ENCODE assay signal across 9 cellular contexts in genomic region chr10:124722812-124723783, GRCh38. TPM values are rescaled to one million over a fixed set of nuclear protein-coding genes. Genes with fewer than 3 reads are reported as not detected.
DNase-seq lines count a peak whose midpoint lies in the region; ATAC-seq and TF ChIP-seq lines count a peak whose summit lies in the region.
"Had no signal": no experiment of that assay in that cellular context is flagged by ENCODE, and none has a peak within 500 bp of the region (broad histone marks: within the 10 kb centered on the region; RNA-seq: fewer than 3 reads in every experiment).

No MANE protein-coding gene starts in this region.

- peak overlapping the region; percentile 96 for H3K27ac Mint-ChIP-seq in central memory CD8-positive, alpha-beta T cell (ENCODE audit: low read depth)
- H3K27ac Mint-ChIP-seq in natural killer cell treated with Interleukin-12 subunit alpha and Interleukin-12 subunit beta and Interleukin-15 and Interleukin-18, amount 100 ng/mL, for 72 hours: peak overlapping the region; percentile 74 to 96

- H3K4me1 Mint-ChIP-seq in central memory CD8-positive, alpha-beta T cell: peaks cover 80% of the 10 kb centered on the region
- peaks cover 62 to 80% of the 10 kb centered on the region in 2 donors for H3K4me1 Mint-ChIP-seq in natural killer cell treated with Interleukin-12 subunit alpha and Interleukin-12 subunit beta and Interleukin-15 and Interleukin-18, amount 100 ng/mL, for 72 hours (ENCODE audit: low read depth in 2 of 2)

- peak overlapping the region; percentile 76 for H3K4me3 Mint-ChIP-seq in central memory CD8-positive, alpha-beta T cell
- peak overlapping the region; percentile 85 for H3K4me3 Mint-ChIP-seq in natural killer cell treated with Interleukin-12 subunit alpha and Interleukin-12 subunit beta and Interleukin-15 and Interleukin-18, amount 100 ng/mL, for 72 hours

- peak overlapping the region; percentile 39 for H3K4me2 ChIP-seq in SU-DHL-6 (ENCODE audit: low read depth, low read length, poor library complexity, severe bottlenecking)

- H3K36me3 ChIP-seq in SU-DHL-6 (ENCODE audit: low read length) (peaks cover 2% of the 10 kb centered on the region; the same call in 1 of the 2 replicates), BE2C (no peaks in the 10 kb centered on the region; the same call in 1 of the 2 replicates)

- H3K9ac ChIP-seq in SU-DHL-6 (ENCODE audit: low read length): peak overlapping the region; percentile 17

- H3K27me3 Mint-ChIP-seq in central memory CD8-positive, alpha-beta T cell: no peaks in the 10 kb centered on the region
- H3K27me3 Mint-ChIP-seq in natural killer cell treated with Interleukin-12 subunit alpha and Interleukin-12 subunit beta and Interleukin-15 and Interleukin-18, amount 100 ng/mL, for 72 hours: no peaks in the 10 kb centered on the region

- peaks cover 70% of the 10 kb centered on the region for H3F3A ChIP-seq in SU-DHL-6 (ENCODE audit: insufficient read depth)

- no peak for TF ChIP-seq CTCF in SU-DHL-6 (IDR thresholded peaks at IDR 0.05; ENCODE audit: insufficient read depth, low read length, poor library complexity, severe bottlenecking)
- no peak for TF ChIP-seq CTCF in BE2C (IDR thresholded peaks at IDR 0.05; ENCODE audit: low read depth, low read length)

- H3K79me2 ChIP-seq in SU-DHL-6 (ENCODE audit: insufficient read depth, low read length): peaks cover 100% of the 10 kb centered on the region

- no peaks in the 10 kb centered on the region for H3K9me3 Mint-ChIP-seq in central memory CD8-positive, alpha-beta T cell
- H3K9me3 Mint-ChIP-seq in natural killer cell treated with Interleukin-12 subunit alpha and Interleukin-12 subunit beta and Interleukin-15 and Interleukin-18, amount 100 ng/mL, for 72 hours: no peaks in the 10 kb centered on the region
- H3K9me3 Mint-ChIP-seq: neural crest cell had no signal

- no peak overlapping the region for H2AFZ ChIP-seq in SU-DHL-6 (ENCODE audit: low read depth, low read length, severe bottlenecking)

- no peaks in the 10 kb centered on the region for H3K9me2 ChIP-seq in SU-DHL-6 (replicated peaks; ENCODE audit: insufficient read depth, low read length)

- H3K9me3 ChIP-seq in SU-DHL-6 (ENCODE audit: insufficient read depth, low read length) (no peaks in the 10 kb centered on the region), BE2C (no peaks in the 10 kb centered on the region)

- peak overlapping the region; percentile 69 for H3K27ac ChIP-seq in SU-DHL-6 (ENCODE audit: low read depth, low read length)

- peaks cover 12% of the 10 kb centered on the region for H3K4me1 ChIP-seq in BE2C

- peaks cover 30% of the 10 kb centered on the region for H3K36me3 Mint-ChIP-seq in central memory CD8-positive, alpha-beta T cell (ENCODE audit: insufficient read depth)
- no peaks in the 10 kb centered on the region for H3K36me3 Mint-ChIP-seq in natural killer cell treated with Interleukin-12 subunit alpha and Interleukin-12 subunit beta and Interleukin-15 and Interleukin-18, amount 100 ng/mL, for 72 hours

- H3K4me3 ChIP-seq in SU-DHL-6 (ENCODE audit: insufficient read depth, low read length, poor library complexity, severe bottlenecking): no peak overlapping the region
- no peak overlapping the region for H3K4me3 ChIP-seq in BE2C (ENCODE audit: low read depth, low read length)

- ATAC-seq in GM18873 (IDR thresholded peaks at IDR 0.05; ENCODE audit: low FRiP score, unreplicated experiment): peak; percentile 67
- peak; percentile 77 for ATAC-seq in HG02885 (IDR thresholded peaks at IDR 0.05; ENCODE audit: poor library complexity, unreplicated experiment)
- peak; percentile 22 for ATAC-seq in central memory CD8-positive, alpha-beta T cell (replicated peaks; ENCODE audit: extremely low read depth, poor library complexity, severe bottlenecking)
- peak; percentile 77 to 87 for ATAC-seq in natural killer cell treated with Interleukin-12 subunit alpha and Interleukin-12 subunit beta and Interleukin-15 and Interleukin-18, amount 100 ng/mL, for 72 hours

- DNase-seq in central memory CD8-positive, alpha-beta T cell (ENCODE audit: low spot score in 2 of 2): peak in 1 of 2 donors; percentile 56
- DNase-seq in natural killer cell treated with Interleukin-12 subunit alpha and Interleukin-12 subunit beta and Interleukin-15 and Interleukin-18, amount 100 ng/mL, for 72 hours (ENCODE audit: low spot score): peak; percentile 79
- DNase-seq in NCI-H526 (lab: John Stamatoyannopoulos, UW): no peak
- DNase-seq in NCI-H226: no peak
- no peak for DNase-seq in BE2C

- H4K20me1 ChIP-seq in SU-DHL-6 (ENCODE audit: low read depth, low read length): peaks cover 20% of the 10 kb centered on the region; the same call in 1 of the 2 replicates

- H3K27me3 ChIP-seq in SU-DHL-6 (ENCODE audit: low read length) (no peaks in the 10 kb centered on the region), BE2C (no peaks in the 10 kb centered on the region)

RNA-seq across cellular contexts. Expression of gene FAM53B, which starts 21.1 kb away (rescaled TPM):
- total RNA-seq in natural killer cell treated with Interleukin-12 subunit alpha and Interleukin-12 subunit beta and Interleukin-15 and Interleukin-18, amount 100 ng/mL, for 72 hours: 10 to 100 TPM; 16.6 to 21.8 TPM
- polyA plus RNA-seq in BE2C (2012; ENCODE audit: insufficient read depth, insufficient read length, low read depth): 22.9 TPM

Comparison
In these comparisons a context has a peak if more than half of its experiments do, and no peak if none do; other contexts are left out.
1. ATAC-seq: peak in every context shown above with its lines; median percentile 82 in natural killer cell treated with Interleukin-12 subunit alpha and Interleukin-12 subunit beta and Interleukin-15 and Interleukin-18, amount 100 ng/mL, for 72 hours; 77 in HG02885; 67 in GM18873; 22 in central memory CD8-positive, alpha-beta T cell.